1 cellular context compared by ENCODE assay signal in genomic region chr3:100022506-100022905, GRCh38.
TF ChIP-seq lines count a peak whose summit lies in the region.

No MANE protein-coding gene starts in this region.

TF ChIP-seq in GM23338, 12 proteins besides CTCF, POLR2A, EP300 and RAD21 (continued from another document):
- TF ChIP-seq REST (IDR thresholded peaks at IDR 0.05; ENCODE audit: unreplicated experiment) (no peak), EZH2phosphoT487 (IDR thresholded peaks at IDR 0.05; ENCODE audit: unreplicated experiment) (no peak), CREB1 (CRISPR knock-in tag; IDR thresholded peaks at IDR 0.05; ENCODE audit: low read depth) (no peak), JUNB (IDR thresholded peaks at IDR 0.05; ENCODE audit: unreplicated experiment) (no peak), ETS1 (IDR thresholded peaks at IDR 0.05) (no peak)
